ENCODE assay signal across 14 cellular contexts in the genomic region with DNA sequence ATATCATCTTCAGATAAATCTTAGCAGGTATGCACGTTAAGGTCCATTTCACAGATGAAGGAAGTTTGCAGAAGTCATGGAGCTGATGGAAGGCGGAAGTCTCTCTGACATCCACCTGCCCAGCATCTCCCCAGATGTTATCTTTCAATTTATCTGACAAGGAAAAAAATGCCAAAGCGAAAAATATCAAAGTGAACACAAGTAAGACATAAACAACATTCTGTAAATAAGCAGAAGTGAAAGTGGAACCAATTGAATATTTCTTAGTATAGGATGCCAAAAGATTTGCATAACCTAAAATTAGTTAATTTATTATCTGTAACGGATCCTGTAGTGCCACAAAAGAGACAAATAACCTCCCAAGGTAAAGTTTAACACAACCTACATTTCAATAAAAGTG.
DNase-seq lines count a peak whose midpoint lies in the region; ATAC-seq and TF ChIP-seq lines count a peak whose summit lies in the region.
"Had no signal": no experiment of that assay in that cellular context is flagged by ENCODE, and none has a peak within 500 bp of the region (broad histone marks: within the 10 kb centered on the region; RNA-seq: fewer than 3 reads in every experiment).

No MANE protein-coding gene starts in this region.

- peak overlapping the region; percentile 50 for H3K4me3 Mint-ChIP-seq in memory B cell
- H3K4me3 Mint-ChIP-seq: central memory CD8-positive, alpha-beta T cell had no signal

- intact Hi-C loops in esophagus muscularis mucosa (cut with DNase I) (no loop called here), uterus (cut with DNase I; ENCODE audit: low total_unique reads) (no loop called here)

- ATAC-seq in GM19023 (IDR thresholded peaks at IDR 0.05; ENCODE audit: unreplicated experiment) (peak; percentile 95), GM21723 (IDR thresholded peaks at IDR 0.05; ENCODE audit: unreplicated experiment) (peak; percentile 98), HG03159 (IDR thresholded peaks at IDR 0.05; ENCODE audit: unreplicated experiment) (peak; percentile 98), memory B cell (ENCODE audit: low read depth) (peak; percentile 85)
- ATAC-seq: pancreas had no signal

- H3K36me3 ChIP-seq in esophagus muscularis mucosa: no peaks in the 10 kb centered on the region
- H3K36me3 ChIP-seq in SJCRH30: no peaks in the 10 kb centered on the region
- no peaks in the 10 kb centered on the region for H3K36me3 ChIP-seq in uterus
- H3K36me3 ChIP-seq: pancreas, tibial artery had no signal

- no peaks in the 10 kb centered on the region for H3K36me3 Mint-ChIP-seq in memory B cell

- H3K27me3 ChIP-seq in esophagus muscularis mucosa (no peaks in the 10 kb centered on the region), SJCRH30 (no peaks in the 10 kb centered on the region), uterus (no peaks in the 10 kb centered on the region)
- H3K27me3 ChIP-seq: pancreas, tibial artery had no signal

- H3K27ac ChIP-seq in esophagus muscularis mucosa (replicated peaks in 1 of 4) (no peak overlapping the region), SJCRH30 (no peak overlapping the region), uterus (no peak overlapping the region)
- H3K27ac ChIP-seq: HL-60, pancreas, tibial artery had no signal

- H3K27ac Mint-ChIP-seq in memory B cell: no peak overlapping the region

- H3K27me3 Mint-ChIP-seq in memory B cell: peaks cover 1% of the 10 kb centered on the region
- H3K27me3 Mint-ChIP-seq: central memory CD8-positive, alpha-beta T cell had no signal

- no peaks in the 10 kb centered on the region for H3K9me3 ChIP-seq in esophagus muscularis mucosa
- no peaks in the 10 kb centered on the region for H3K9me3 ChIP-seq in SJCRH30 (replicated peaks)
- no peaks in the 10 kb centered on the region for H3K9me3 ChIP-seq in uterus
- H3K9me3 ChIP-seq: pancreas, tibial artery had no signal

- WGBS in esophagus muscularis mucosa: 67% methylated on average over 4 of the region's 4 CpGs

- H3K4me1 Mint-ChIP-seq in memory B cell: peaks cover 3% of the 10 kb centered on the region
- H3K4me1 Mint-ChIP-seq: central memory CD8-positive, alpha-beta T cell had no signal

- H3K4me3 ChIP-seq in esophagus muscularis mucosa: no peak overlapping the region
- no peak overlapping the region for H3K4me3 ChIP-seq in SJCRH30
- H3K4me3 ChIP-seq in uterus: no peak overlapping the region
- H3K4me3 ChIP-seq: pancreas, tibial artery had no signal

- DNase-seq in memory B cell (ENCODE audit: low spot score in 2 of 2): no peak
- no peak for DNase-seq in esophagus muscularis mucosa (ENCODE audit: extremely low spot score)
- no peak for DNase-seq in SJCRH30
- DNase-seq in uterus: no peak
- no peak for DNase-seq in NK-92 (lab: John Stamatoyannopoulos, UW; ENCODE audit: unreplicated experiment)
- DNase-seq: DMS79 treated with DMSO at 0.1 percent for 48 hours, NCI-H146, pancreas, tibial artery had no signal

- TF ChIP-seq POLR2A in esophagus muscularis mucosa (IDR thresholded peaks at IDR 0.05; ENCODE audit: low read depth): no peak
- TF ChIP-seq POLR2A in uterus (IDR thresholded peaks at IDR 0.05): no peak

- TF ChIP-seq CTCF in esophagus muscularis mucosa (IDR thresholded peaks at IDR 0.05) (no peak), uterus (IDR thresholded peaks at IDR 0.05) (no peak)

- H3K4me1 ChIP-seq in esophagus muscularis mucosa (no peaks in the 10 kb centered on the region), SJCRH30 (no peaks in the 10 kb centered on the region), uterus (no peaks in the 10 kb centered on the region)
- H3K4me1 ChIP-seq: pancreas, tibial artery had no signal

- no peaks in the 10 kb centered on the region for H3K9me3 Mint-ChIP-seq in memory B cell
- H3K9me3 Mint-ChIP-seq: central memory CD8-positive, alpha-beta T cell had no signal

- no peak for TF ChIP-seq EP300 in esophagus muscularis mucosa (IDR thresholded peaks at IDR 0.05)
